ENCODE assay signal across 9 cellular contexts in genomic region chr1:10589074-10589473, GRCh38.
"Had no signal": no experiment of that assay in that cellular context is flagged by ENCODE, and none has a peak within 500 bp of the region (broad histone marks: within the 10 kb centered on the region; RNA-seq: fewer than 3 reads in every experiment).

No MANE protein-coding gene starts in this region.

- H3K9ac ChIP-seq: KMS-11 had no signal

- H3K27me3 Mint-ChIP-seq: IgD-negative memory B cell had no signal

- FAIRE-seq: HepG2, HTR-8/SVneo, K562 had no signal

- DNase-seq: IMR-90, KBM-7, KG1 had no signal

- H3K4me2 ChIP-seq: KMS-11 had no signal

- H3K4me3 ChIP-seq: K562 had no signal

- H3K9me3 Mint-ChIP-seq: IgD-negative memory B cell had no signal

- H3K27ac Mint-ChIP-seq: IgD-negative memory B cell had no signal

- H3K27ac ChIP-seq: HL-60, KMS-11 had no signal

- ATAC-seq: HepG2, K562 had no signal
